Comparison of ENCODE assay signal across 9 cellular contexts in genomic region chr4:14787894-14788293, GRCh38.
DNase-seq lines count a peak whose midpoint lies in the region; ATAC-seq and TF ChIP-seq lines count a peak whose summit lies in the region.
"Had no signal": no experiment of that assay in that cellular context is flagged by ENCODE, and none has a peak within 500 bp of the region (broad histone marks: within the 10 kb centered on the region; RNA-seq: fewer than 3 reads in every experiment).

No MANE protein-coding gene starts in this region.

- H3K9me2 ChIP-seq in SU-DHL-6 (replicated peaks; ENCODE audit: insufficient read depth, low read length), result no peaks in the 10 kb centered on the region

- ATAC-seq in GM21526 (IDR thresholded peaks at IDR 0.05; ENCODE audit: low FRiP score, unreplicated experiment) (peak; percentile 72), HG03108 (IDR thresholded peaks at IDR 0.05; ENCODE audit: unreplicated experiment) (no peak)

- H3K36me3 ChIP-seq in SU-DHL-6 (ENCODE audit: low read length), result no peaks in the 10 kb centered on the region

- H3K9ac ChIP-seq in SU-DHL-6 (ENCODE audit: low read length), result no peak overlapping the region

- no peak overlapping the region for H2AFZ ChIP-seq in SU-DHL-6 (ENCODE audit: low read depth, low read length, severe bottlenecking)

- H3K79me2 ChIP-seq in SU-DHL-6 (ENCODE audit: insufficient read depth, low read length), result no peaks in the 10 kb centered on the region

- no peaks in the 10 kb centered on the region for H3F3A ChIP-seq in SU-DHL-6 (ENCODE audit: insufficient read depth)

- peak; percentile 33 for DNase-seq in iPS-NIHi7 (ENCODE audit: extremely low spot score)
- no peak for DNase-seq in mesenteric fat pad (ENCODE audit: low spot score)
- no peak for DNase-seq in SHP77 treated with DMSO at 0.1 percent for 48 hours (lab: John Stamatoyannopoulos, UW)
- no peak for DNase-seq in RWPE1 (ENCODE audit: low spot score)
- DNase-seq: T-helper 1 cell had no signal

- H3K4me3 ChIP-seq in SU-DHL-6 (ENCODE audit: insufficient read depth, low read length, poor library complexity, severe bottlenecking), result no peak overlapping the region

- no peaks in the 10 kb centered on the region for H3K9me3 ChIP-seq in SU-DHL-6 (ENCODE audit: insufficient read depth, low read length)

- CTCF ChIA-PET in RWPE1 (lab: Yijun Ruan, JAX), result no interaction called here

- H3K4me2 ChIP-seq in SU-DHL-6 (ENCODE audit: low read depth, low read length, poor library complexity, severe bottlenecking), result no peak overlapping the region

- H4K20me1 ChIP-seq in SU-DHL-6 (ENCODE audit: low read depth, low read length), result no peaks in the 10 kb centered on the region

- H3K27me3 ChIP-seq in SU-DHL-6 (ENCODE audit: low read length), result no peaks in the 10 kb centered on the region

- POLR2A ChIA-PET in RWPE1 (lab: Yijun Ruan, JAX; ENCODE audit: low non-redundant PET), result no interaction called here

- H3K27ac ChIP-seq in C4-2B (no peak overlapping the region), SU-DHL-6 (ENCODE audit: low read depth, low read length) (no peak overlapping the region), RWPE1 (no peak overlapping the region)

- TF ChIP-seq CTCF in C4-2B (conservative IDR thresholded peaks at IDR 0.05), result peak; percentile 75
- peak; percentile 63 for TF ChIP-seq CTCF in SU-DHL-6 (IDR thresholded peaks at IDR 0.05; ENCODE audit: insufficient read depth, low read length, poor library complexity, severe bottlenecking)
- TF ChIP-seq CTCF in RWPE1 (conservative IDR thresholded peaks at IDR 0.05; ENCODE audit: low read depth), result no peak
